Comparison of ENCODE assay signal across 9 cellular contexts in the genomic region with DNA sequence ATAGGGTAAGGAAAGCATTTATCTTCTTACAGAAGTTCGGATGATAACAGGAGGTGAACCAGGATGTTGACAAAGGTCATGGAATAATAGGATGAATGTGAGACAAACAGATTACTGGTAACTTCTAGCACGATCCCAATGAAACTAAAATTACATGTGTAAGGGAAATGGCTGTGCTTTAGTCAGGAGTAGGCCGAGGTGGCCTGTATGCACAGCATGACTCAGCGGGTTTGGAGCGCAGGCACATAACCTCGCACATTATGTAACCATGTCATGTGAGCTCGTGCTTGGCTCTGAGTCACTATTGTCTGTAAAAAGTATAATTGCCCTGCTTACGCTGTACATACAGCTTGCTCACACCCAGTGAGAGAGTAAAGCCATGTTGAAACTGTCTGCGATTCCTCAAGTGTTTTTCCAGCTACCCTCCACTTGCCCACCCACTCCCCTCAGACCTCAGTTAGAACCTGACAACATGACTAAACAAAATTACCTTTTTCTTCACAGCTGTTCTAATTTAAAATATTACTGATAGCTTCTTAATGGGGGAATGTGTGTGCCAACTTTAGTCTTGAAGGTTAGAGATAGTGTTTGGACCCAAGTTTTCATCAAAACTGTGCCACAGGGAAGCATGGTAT. TPM values are rescaled to one million over a fixed set of nuclear protein-coding genes. Genes with fewer than 3 reads are reported as not detected.
DNase-seq lines count a peak whose midpoint lies in the region; ATAC-seq and TF ChIP-seq lines count a peak whose summit lies in the region.
"Had no signal": no experiment of that assay in that cellular context is flagged by ENCODE, and none has a peak within 500 bp of the region (broad histone marks: within the 10 kb centered on the region; RNA-seq: fewer than 3 reads in every experiment).

No MANE protein-coding gene starts in this region.

- 88 to 95% (median 92%) methylated on average over 9 of the region's 9 CpGs for WGBS in heart left ventricle, 4 donors
- WGBS in thyroid gland, 2 donors: 95% methylated on average over 9 of the region's 9 CpGs
- WGBS in suprapubic skin: 87% methylated on average over 9 of the region's 9 CpGs

- peak; percentile 32 for DNase-seq in activated naive CD8-positive, alpha-beta T cell treated with anti-CD3 and anti-CD28 coated beads, Interleukin-2, amount 10 ng/mL, durations not matched to agents 7 days and 5 days
- no peak for DNase-seq in activated naive CD8-positive, alpha-beta T cell treated with anti-CD3 and anti-CD28 coated beads for 36 hours
- DNase-seq in SK-MEL-5 (ENCODE audit: low read depth, low spot score) (peak; percentile 23), heart left ventricle (peak in 3 of 5 donors; percentile 40 to 62 (median 54)), thyroid gland (peak; percentile 8 to 22), suprapubic skin (ENCODE audit: low spot score in 2 of 2) (no peak), type B pancreatic cell (ENCODE audit: extremely low spot score, unreplicated experiment) (no peak), NCI-H1092 treated with DMSO at 0.1 percent for 48 hours (lab: John Stamatoyannopoulos, UW) (no peak)

- H3K36me3 ChIP-seq in heart left ventricle (peaks cover 0 to 46% (median 35%) of the 10 kb centered on the region in 9 donors), thyroid gland (peaks cover 0 to 7% of the 10 kb centered on the region in 2 donors), suprapubic skin (peaks cover 31% of the 10 kb centered on the region)

- peaks cover 10% of the 10 kb centered on the region for H3K9me3 Mint-ChIP-seq in activated naive CD8-positive, alpha-beta T cell treated with anti-CD3 and anti-CD28 coated beads, Interleukin-2, amount 10 ng/mL, durations not matched to agents 7 days and 5 days
- peaks cover 9% of the 10 kb centered on the region for H3K9me3 Mint-ChIP-seq in activated naive CD8-positive, alpha-beta T cell treated with anti-CD3 and anti-CD28 coated beads for 36 hours
- H3K9me3 Mint-ChIP-seq in type B pancreatic cell: peaks cover 7% of the 10 kb centered on the region

- H3K4me3 Mint-ChIP-seq in activated naive CD8-positive, alpha-beta T cell treated with anti-CD3 and anti-CD28 coated beads, Interleukin-2, amount 10 ng/mL, durations not matched to agents 7 days and 5 days: no peak overlapping the region
- no peak overlapping the region for H3K4me3 Mint-ChIP-seq in activated naive CD8-positive, alpha-beta T cell treated with anti-CD3 and anti-CD28 coated beads for 36 hours
- no peak overlapping the region for H3K4me3 Mint-ChIP-seq in type B pancreatic cell

- POLR2A ChIA-PET in activated naive CD8-positive, alpha-beta T cell treated with anti-CD3 and anti-CD28 coated beads, Interleukin-2, amount 10 ng/mL, durations not matched to agents 7 days and 5 days (lab: Charles Lee): no interaction called here

- intact Hi-C loops in heart left ventricle (cut with DNase I) (no loop called here), thyroid gland (cut with DNase I) (no loop called here)

- TF ChIP-seq EP300 in suprapubic skin (IDR thresholded peaks at IDR 0.05): no peak

- no peak overlapping the region for H3K27ac Mint-ChIP-seq in activated naive CD8-positive, alpha-beta T cell treated with anti-CD3 and anti-CD28 coated beads, Interleukin-2, amount 10 ng/mL, durations not matched to agents 7 days and 5 days
- no peak overlapping the region for H3K27ac Mint-ChIP-seq in activated naive CD8-positive, alpha-beta T cell treated with anti-CD3 and anti-CD28 coated beads for 36 hours
- H3K27ac Mint-ChIP-seq in type B pancreatic cell: no peak overlapping the region

- H3K27me3 ChIP-seq in heart left ventricle: no peaks in the 10 kb centered on the region
- no peaks in the 10 kb centered on the region for H3K27me3 ChIP-seq in thyroid gland
- H3K27me3 ChIP-seq in suprapubic skin: no peaks in the 10 kb centered on the region

- no peaks in the 10 kb centered on the region for H3K27me3 Mint-ChIP-seq in activated naive CD8-positive, alpha-beta T cell treated with anti-CD3 and anti-CD28 coated beads, Interleukin-2, amount 10 ng/mL, durations not matched to agents 7 days and 5 days
- no peaks in the 10 kb centered on the region for H3K27me3 Mint-ChIP-seq in activated naive CD8-positive, alpha-beta T cell treated with anti-CD3 and anti-CD28 coated beads for 36 hours
- no peaks in the 10 kb centered on the region for H3K27me3 Mint-ChIP-seq in type B pancreatic cell

- in situ Hi-C loops in SK-MEL-5 (cut with HindIII; ENCODE audit: low pct_unique_long_range_greater_than_20kb, low sequenced_read_pairs): no loop called here

- H3K27ac ChIP-seq in heart left ventricle: peak overlapping the region in 1 of 12 donors; percentile 23
- no peak overlapping the region for H3K27ac ChIP-seq in thyroid gland
- no peak overlapping the region for H3K27ac ChIP-seq in suprapubic skin

- H3K4me1 ChIP-seq in heart left ventricle: peaks cover 0 to 23% (median 0%) of the 10 kb centered on the region in 12 donors
- H3K4me1 ChIP-seq in thyroid gland: peaks cover 0 to 4% of the 10 kb centered on the region in 2 donors
- H3K4me1 ChIP-seq in suprapubic skin: no peaks in the 10 kb centered on the region

- peaks cover under 1% of the 10 kb centered on the region for H3K4me1 Mint-ChIP-seq in activated naive CD8-positive, alpha-beta T cell treated with anti-CD3 and anti-CD28 coated beads, Interleukin-2, amount 10 ng/mL, durations not matched to agents 7 days and 5 days
- H3K4me1 Mint-ChIP-seq in activated naive CD8-positive, alpha-beta T cell treated with anti-CD3 and anti-CD28 coated beads for 36 hours: peaks cover 12% of the 10 kb centered on the region
- no peaks in the 10 kb centered on the region for H3K4me1 Mint-ChIP-seq in type B pancreatic cell (ENCODE audit: unreplicated experiment)

- ATAC-seq in activated naive CD8-positive, alpha-beta T cell treated with anti-CD3 and anti-CD28 coated beads, Interleukin-2, amount 10 ng/mL, durations not matched to agents 7 days and 5 days (ENCODE audit: low read depth): no peak
- peak in 2 of 4 donors; percentile 47 to 68 for ATAC-seq in heart left ventricle

- no peaks in the 10 kb centered on the region for H3K9me3 ChIP-seq in heart left ventricle
- H3K9me3 ChIP-seq in thyroid gland: no peaks in the 10 kb centered on the region
- no peaks in the 10 kb centered on the region for H3K9me3 ChIP-seq in suprapubic skin

- H3K4me3 ChIP-seq in heart left ventricle (no peak overlapping the region), thyroid gland (replicated peaks in 1 of 3) (no peak overlapping the region), suprapubic skin (no peak overlapping the region)

- H3K36me3 Mint-ChIP-seq in activated naive CD8-positive, alpha-beta T cell treated with anti-CD3 and anti-CD28 coated beads, Interleukin-2, amount 10 ng/mL, durations not matched to agents 7 days and 5 days: peaks cover 46% of the 10 kb centered on the region
- peaks cover 48% of the 10 kb centered on the region for H3K36me3 Mint-ChIP-seq in activated naive CD8-positive, alpha-beta T cell treated with anti-CD3 and anti-CD28 coated beads for 36 hours
- peaks cover 9% of the 10 kb centered on the region for H3K36me3 Mint-ChIP-seq in type B pancreatic cell

- TF ChIP-seq POLR2A in heart left ventricle (IDR thresholded peaks at IDR 0.05): no peak
- TF ChIP-seq POLR2A in thyroid gland (IDR thresholded peaks at IDR 0.05): no peak
- TF ChIP-seq POLR2A in suprapubic skin (IDR thresholded peaks at IDR 0.05): no peak

- TF ChIP-seq CTCF in heart left ventricle (IDR thresholded peaks at IDR 0.05) (no peak), thyroid gland (IDR thresholded peaks at IDR 0.05) (no peak), suprapubic skin (IDR thresholded peaks at IDR 0.05) (no peak), type B pancreatic cell (conservative IDR thresholded peaks at IDR 0.05) (no peak)

RNA-seq across cellular contexts. Expression of a gene that starts 8.2 kb away (rescaled TPM):
- 10 to 100 TPM; 28.9 to 30.4 TPM for total RNA-seq in activated naive CD8-positive, alpha-beta T cell treated with anti-CD3 and anti-CD28 coated beads, Interleukin-2, amount 10 ng/mL, durations not matched to agents 7 days and 5 days
- 10 to 100 TPM; 30.1 to 32.1 TPM for total RNA-seq in activated naive CD8-positive, alpha-beta T cell treated with anti-CD3 and anti-CD28 coated beads for 36 hours
- total RNA-seq in SK-MEL-5 (2014; rRNA removed; shearing (Covaris generic)): 14.5 and 16.5 TPM in 2 replicates
- 3.5 and 11.6 TPM in 2 replicates for polyA plus RNA-seq in SK-MEL-5 (2015; cell fraction: cytosol; rRNA removed)
- 3.6 and 8.7 TPM in 2 replicates for polyA plus RNA-seq in SK-MEL-5 (2015; cell fraction: nucleus; rRNA removed)
- total RNA-seq in heart left ventricle (10 to 100 TPM in 7 of 9 donors, 1 to 10 TPM in 2; 4.6 to 29.0 (median 15.6) TPM), thyroid gland (10 to 100 TPM in 2 of 4 donors, 1 to 10 TPM in 2; 6.4 to 12.5 (median 9.0) TPM), suprapubic skin (10 to 100 TPM in 1 of 4 donors, 1 to 10 TPM in 3; 4.7 to 13.5 (median 8.7) TPM), type B pancreatic cell (ENCODE audit: low replicate concordance) (9.0 and 17.4 TPM in 2 replicates)
- polyA plus RNA-seq in heart left ventricle: 10 to 100 TPM in 1 of 2 donors, 1 to 10 TPM in 1; 1.3 to 16.3 TPM

RNA-seq across cellular contexts. Expression of a gene that starts 14.5 kb away (rescaled TPM):
- total RNA-seq in activated naive CD8-positive, alpha-beta T cell treated with anti-CD3 and anti-CD28 coated beads, Interleukin-2, amount 10 ng/mL, durations not matched to agents 7 days and 5 days: not detected
- not detected for total RNA-seq in activated naive CD8-positive, alpha-beta T cell treated with anti-CD3 and anti-CD28 coated beads for 36 hours
- total RNA-seq in SK-MEL-5 (2014; rRNA removed; shearing (Covaris generic)): 3.8 and 4.5 TPM in 2 replicates
- polyA plus RNA-seq in SK-MEL-5 (2015; cell fraction: cytosol; rRNA removed): 0.39 and 0.65 TPM in 2 replicates
- 2.0 and 4.5 TPM in 2 replicates for polyA plus RNA-seq in SK-MEL-5 (2015; cell fraction: nucleus; rRNA removed)
- total RNA-seq in heart left ventricle: not detected
- not detected for polyA plus RNA-seq in heart left ventricle
- total RNA-seq in thyroid gland: not detected
- not detected for total RNA-seq in suprapubic skin
- total RNA-seq in type B pancreatic cell (ENCODE audit: low replicate concordance): 1.6 and 1.8 TPM in 2 replicates
- total RNA-seq: T-helper 2 cell treated with Interferon-gamma antibody and Interleukin-4, amounts not matched to agents 100 ng/mL and 5 ng/mL, for 36 hours had no signal

Comparison
In these comparisons a context has a peak if more than half of its experiments do, and no peak if none do; other contexts are left out.
1. DNase-seq: peak in activated naive CD8-positive, alpha-beta T cell treated with anti-CD3 and anti-CD28 coated beads, Interleukin-2, amount 10 ng/mL, durations not matched to agents 7 days and 5 days (single experiment), SK-MEL-5 (single experiment), heart left ventricle (3 of 5) and thyroid gland (2 of 2); none in activated naive CD8-positive, alpha-beta T cell treated with anti-CD3 and anti-CD28 coated beads for 36 hours (single experiment), suprapubic skin (0 of 2), type B pancreatic cell (single experiment) and NCI-H1092 treated with DMSO at 0.1 percent for 48 hours (single experiment).